ENCODE assay signal across 16 cellular contexts in the genomic region with DNA sequence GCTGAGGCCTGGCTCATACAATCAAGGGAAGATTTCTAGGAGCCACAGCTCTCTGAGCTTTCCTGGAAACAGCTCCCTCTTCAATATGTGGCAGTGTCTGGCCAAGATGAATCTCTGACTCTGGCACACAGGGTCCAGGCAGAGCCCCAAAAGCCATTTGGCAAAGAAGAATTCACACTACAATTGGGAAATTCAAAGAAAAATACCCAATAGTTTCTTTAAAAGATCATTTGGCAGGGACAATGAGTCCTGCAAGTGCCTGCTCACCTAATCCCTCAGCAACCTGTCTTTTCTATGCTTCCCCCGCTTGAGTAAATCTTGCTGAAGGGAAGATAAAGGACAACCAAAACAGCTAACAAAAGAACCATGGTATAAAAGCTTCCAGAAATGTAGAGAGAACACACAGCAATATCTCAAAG.
DNase-seq lines count a peak whose midpoint lies in the region; ATAC-seq, FAIRE-seq and TF ChIP-seq lines count a peak whose summit lies in the region.
"Had no signal": no experiment of that assay in that cellular context is flagged by ENCODE, and none has a peak within 500 bp of the region (broad histone marks: within the 10 kb centered on the region; RNA-seq: fewer than 3 reads in every experiment).

No MANE protein-coding gene starts in this region.

- H3K27ac Mint-ChIP-seq in Caco-2 (ENCODE audit: unreplicated experiment): peak overlapping the region; percentile 22
- H3K27ac Mint-ChIP-seq in central memory CD8-positive, alpha-beta T cell (ENCODE audit: low read depth): peak overlapping the region; percentile 32
- H3K27ac Mint-ChIP-seq: activated B cell treated with CpG ODN at 0.5 μM for 24 hours; activated T-helper 17 cell treated with anti-CD3 and anti-CD28 coated beads, Interleukin-2, amount 50 U/mL, for 72 hours; CD4-positive, CD25-positive, alpha-beta regulatory T cell had no signal

- no peaks in the 10 kb centered on the region for H3K4me1 ChIP-seq in Caco-2
- peaks cover 3% of the 10 kb centered on the region for H3K4me1 ChIP-seq in right cardiac atrium (ENCODE audit: control insufficient read depth, insufficient read depth, low read length)

- no peaks in the 10 kb centered on the region for H3K36me3 Mint-ChIP-seq in Caco-2 (ENCODE audit: insufficient read depth, unreplicated experiment)
- peaks cover 19% of the 10 kb centered on the region for H3K36me3 Mint-ChIP-seq in central memory CD8-positive, alpha-beta T cell (ENCODE audit: insufficient read depth)

- no peak for TF ChIP-seq CTCF in Caco-2 (IDR thresholded peaks at IDR 0.05; ENCODE audit: insufficient read depth in 1 of 2, low read depth in 1 of 2, low read length in 1 of 2, severe bottlenecking in 1 of 2, unreplicated experiment in 1 of 2)

- no TSS peak for BruUV-seq in Caco-2 (replicated peaks; lab: Mats Ljungman, UMichigan)

- intact Hi-C loops in Caco-2 (cut with micrococcal nuclease; ENCODE audit: unreplicated experiment) (no loop called here), right cardiac atrium (cut with DNase I) (no loop called here)

- H3K36me3 ChIP-seq in Caco-2 (ENCODE audit: control insufficient read depth, insufficient read depth, low read length): no peaks in the 10 kb centered on the region

- 66% methylated on average over 1 of the region's 1 CpG for WGBS in right cardiac atrium

- ATAC-seq in central memory CD8-positive, alpha-beta T cell (replicated peaks; ENCODE audit: extremely low read depth, poor library complexity, severe bottlenecking): no peak
- ATAC-seq in right cardiac atrium (peak; percentile 44 to 56), GM21529 (IDR thresholded peaks at IDR 0.05; ENCODE audit: unreplicated experiment) (no peak), GM21360 (IDR thresholded peaks at IDR 0.05; ENCODE audit: unreplicated experiment) (no peak)
- ATAC-seq: activated T-helper 17 cell treated with anti-CD3 and anti-CD28 coated beads, Interleukin-2, amount 50 U/mL, for 72 hours had no signal

- no peaks in the 10 kb centered on the region for H3K9me3 Mint-ChIP-seq in Caco-2 (ENCODE audit: unreplicated experiment)
- H3K9me3 Mint-ChIP-seq in central memory CD8-positive, alpha-beta T cell: no peaks in the 10 kb centered on the region
- H3K9me3 Mint-ChIP-seq: activated B cell treated with CpG ODN at 0.5 μM for 24 hours; activated T-helper 17 cell treated with anti-CD3 and anti-CD28 coated beads, Interleukin-2, amount 50 U/mL, for 72 hours; CD4-positive, CD25-positive, alpha-beta regulatory T cell had no signal

- H3K27me3 ChIP-seq in Caco-2 (replicated peaks; ENCODE audit: control insufficient read depth, insufficient read depth, low read length) (no peaks in the 10 kb centered on the region), right cardiac atrium (ENCODE audit: control insufficient read depth, insufficient read depth) (no peaks in the 10 kb centered on the region)

- H3K4me3 Mint-ChIP-seq in Caco-2 (ENCODE audit: unreplicated experiment): no peak overlapping the region
- H3K4me3 Mint-ChIP-seq in central memory CD8-positive, alpha-beta T cell: no peak overlapping the region
- H3K4me3 Mint-ChIP-seq: activated B cell treated with CpG ODN at 0.5 μM for 24 hours; activated T-helper 17 cell treated with anti-CD3 and anti-CD28 coated beads, Interleukin-2, amount 50 U/mL, for 72 hours; CD4-positive, CD25-positive, alpha-beta regulatory T cell had no signal

- H3K27me3 Mint-ChIP-seq in Caco-2 (ENCODE audit: insufficient read depth, unreplicated experiment): no peaks in the 10 kb centered on the region
- no peaks in the 10 kb centered on the region for H3K27me3 Mint-ChIP-seq in central memory CD8-positive, alpha-beta T cell
- H3K27me3 Mint-ChIP-seq: activated B cell treated with CpG ODN at 0.5 μM for 24 hours; activated T-helper 17 cell treated with anti-CD3 and anti-CD28 coated beads, Interleukin-2, amount 50 U/mL, for 72 hours; CD4-positive, CD25-positive, alpha-beta regulatory T cell had no signal

- DNase-seq in Caco-2 (peak in 1 of 2 experiments; percentile 5), right cardiac atrium (peak in 1 of 3 donors; percentile 64), pons (ENCODE audit: low spot score) (peak; percentile 47), OCI-M2 (lab: John Stamatoyannopoulos, UW; ENCODE audit: unreplicated experiment) (no peak), GM12892 (ENCODE audit: insufficient read length) (no peak)
- DNase-seq in central memory CD8-positive, alpha-beta T cell (ENCODE audit: low spot score in 2 of 2): no peak
- DNase-seq: activated B cell treated with CpG ODN at 0.5 μM for 24 hours; CD4-positive, CD25-positive, alpha-beta regulatory T cell; DND-41; MV-4-11; NCI-H2107; stimulated activated naive CD4-positive, alpha-beta T cell treated with Interleukin-2 at 50 U/mL for 16 hours had no signal

- FAIRE-seq in GM12892 (lab: Jason Lieb, UNC): no peak
- FAIRE-seq: islet of Langerhans had no signal

- H3K4me1 Mint-ChIP-seq in Caco-2 (ENCODE audit: low read depth, unreplicated experiment): peaks cover 9% of the 10 kb centered on the region
- H3K4me1 Mint-ChIP-seq in central memory CD8-positive, alpha-beta T cell: peaks cover 51% of the 10 kb centered on the region
- H3K4me1 Mint-ChIP-seq: activated B cell treated with CpG ODN at 0.5 μM for 24 hours had no signal

- POLR2A ChIA-PET in Caco-2 (lab: Charles Lee): interaction anchor here (0.7 kb wide), 1 partner anchor 150 kb away, joined by 5 read pairs; no protein-coding TSS in a partner anchor

- CTCF ChIA-PET in Caco-2 (lab: Charles Lee): no interaction called here

- no peaks in the 10 kb centered on the region for H3K9me3 ChIP-seq in Caco-2
- no peaks in the 10 kb centered on the region for H3K9me3 ChIP-seq in right cardiac atrium (ENCODE audit: control insufficient read depth, low read length)

- no peak overlapping the region for H3K4me3 ChIP-seq in Caco-2 (ENCODE audit: low read depth, low read length)
- no peak overlapping the region for H3K4me3 ChIP-seq in right cardiac atrium (ENCODE audit: low read length)

- no peak overlapping the region for H3K27ac ChIP-seq in right cardiac atrium (ENCODE audit: low read length)

- no peak for TF ChIP-seq POLR2A in GM12892 (IDR thresholded peaks at IDR 0.05; ENCODE audit: low read depth, low read length)

Comparison
In these comparisons a context has a peak if more than half of its experiments do, and no peak if none do; other contexts are left out.
1. ATAC-seq: peak in right cardiac atrium (2 of 2); none in central memory CD8-positive, alpha-beta T cell (single experiment), GM21529 (single experiment) and GM21360 (single experiment).